Comparison of ENCODE assay signal across 11 cellular contexts in genomic region chr9:89601856-89602562, GRCh38. TPM values are rescaled to one million over a fixed set of nuclear protein-coding genes. Genes with fewer than 3 reads are reported as not detected.
"Had no signal": no experiment of that assay in that cellular context is flagged by ENCODE, and none has a peak within 500 bp of the region (broad histone marks: within the 10 kb centered on the region; RNA-seq: fewer than 3 reads in every experiment).

No MANE protein-coding gene starts in this region.

- DNase-seq: activated CD4-positive, alpha-beta T cell treated with anti-CD3 and anti-CD28 coated beads for 36 hours; activated naive CD4-positive, alpha-beta T cell treated with Interleukin-2 at 50 U/mL for 16 hours; activated T-cell treated with anti-CD3 and anti-CD28 coated beads, Interleukin-2, amount 50 U/mL, for 4 hours; brain microvascular endothelial cell; cerebellar nuclear complex; dermis blood vessel endothelial cell; erythroblast; immature natural killer cell; small intestine; T-helper 9 cell had no signal

- H3K27ac Mint-ChIP-seq: activated CD4-positive, alpha-beta T cell treated with anti-CD3 and anti-CD28 coated beads for 36 hours; immature natural killer cell had no signal

- H3K27me3 Mint-ChIP-seq: activated CD4-positive, alpha-beta T cell treated with anti-CD3 and anti-CD28 coated beads for 36 hours had no signal

- H3K4me3 Mint-ChIP-seq: activated CD4-positive, alpha-beta T cell treated with anti-CD3 and anti-CD28 coated beads for 36 hours; activated T-cell treated with anti-CD3 and anti-CD28 coated beads, Interleukin-2, amount 50 U/mL, for 4 hours had no signal

- H3K9me3 Mint-ChIP-seq: activated T-cell treated with anti-CD3 and anti-CD28 coated beads, Interleukin-2, amount 50 U/mL, for 4 hours; immature natural killer cell had no signal

- ATAC-seq: activated CD4-positive, alpha-beta T cell treated with anti-CD3 and anti-CD28 coated beads for 36 hours; activated T-cell treated with anti-CD3 and anti-CD28 coated beads, Interleukin-2, amount 50 U/mL, for 4 hours had no signal

- H3K36me3 Mint-ChIP-seq: immature natural killer cell had no signal

RNA-seq across cellular contexts. Expression of gene GADD45G, which starts 2.8 kb away (rescaled TPM):
- total RNA-seq: dermis blood vessel endothelial cell, SJSA1 had no signal
